14 cellular contexts compared by ENCODE assay signal in the genomic region with DNA sequence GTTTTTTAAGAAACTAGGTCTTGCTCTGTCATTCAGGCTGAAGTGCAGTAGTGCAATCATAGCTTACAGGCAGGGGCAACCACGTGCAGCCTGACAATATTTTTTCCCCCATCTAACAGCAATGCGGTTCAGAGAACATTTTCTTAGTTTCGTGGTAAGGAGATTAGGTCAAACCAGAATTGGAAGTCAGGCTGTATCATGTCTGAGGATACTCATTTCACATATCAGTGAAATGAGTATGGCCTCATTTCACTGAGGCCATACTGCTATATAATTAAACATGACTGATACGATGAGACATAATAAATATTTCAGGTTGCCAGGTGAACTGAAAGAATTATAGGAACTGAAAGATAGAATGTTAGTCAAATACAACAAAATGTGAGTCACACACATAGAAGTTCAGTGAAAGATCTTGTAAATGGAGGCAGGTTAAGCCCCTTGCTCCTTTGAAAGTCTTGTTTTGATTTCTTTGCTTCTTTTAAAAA. TPM values are rescaled to one million over a fixed set of nuclear protein-coding genes. Genes with fewer than 3 reads are reported as not detected.
DNase-seq lines count a peak whose midpoint lies in the region; ATAC-seq and TF ChIP-seq lines count a peak whose summit lies in the region.
"Had no signal": no experiment of that assay in that cellular context is flagged by ENCODE, and none has a peak within 500 bp of the region (broad histone marks: within the 10 kb centered on the region; RNA-seq: fewer than 3 reads in every experiment).

No MANE protein-coding gene starts in this region.

- no peak overlapping the region for H3K4me3 ChIP-seq in GM12864 (ENCODE audit: low read depth, low read length)
- H3K4me3 ChIP-seq: vagina had no signal

- no peak for TF ChIP-seq CTCF in GM12864 (IDR thresholded peaks at IDR 0.05; ENCODE audit: low read depth, low read length, missing control alignments)

- DNase-seq in GM12864 (ENCODE audit: low read depth): peak; percentile 61
- DNase-seq in ureter (ENCODE audit: low spot score): no peak
- DNase-seq in DMS53 treated with DMSO at 0.1 percent for 48 hours (lab: John Stamatoyannopoulos, UW; ENCODE audit: unreplicated experiment): no peak
- DNase-seq in activated CD4-positive, alpha-beta T cell treated with anti-CD3 and anti-CD28 coated beads for 48 hours: no peak
- no peak for DNase-seq in left ventricle myocardium superior
- DNase-seq: caudate nucleus, NCI-H1105 had no signal

- intact Hi-C loops in left ventricle myocardium superior (cut with micrococcal nuclease): no loop called here

- peak; percentile 78 for ATAC-seq in GM19043 (IDR thresholded peaks at IDR 0.05; ENCODE audit: low read depth, unreplicated experiment)
- ATAC-seq in HG02678 (IDR thresholded peaks at IDR 0.05; ENCODE audit: unreplicated experiment): peak; percentile 79
- ATAC-seq in HG03442 (IDR thresholded peaks at IDR 0.05; ENCODE audit: unreplicated experiment): peak; percentile 90
- ATAC-seq in left ventricle myocardium superior: no peak

RNA-seq across cellular contexts. Expression of gene IZUMO1R, which starts 32.5 kb away (rescaled TPM):
- total RNA-seq in ureter (not detected), left ventricle myocardium superior (not detected)
- total RNA-seq: liver; posterior vena cava; T-helper 2 cell treated with Interferon-gamma antibody and Interleukin-4, amounts not matched to agents 100 ng/mL and 5 ng/mL, for 36 hours; vagina had no signal
